In genomic region chr11:129423426-129423825, GRCh38 we compare ENCODE assay signal across 27 cellular contexts. TPM values are rescaled to one million over a fixed set of nuclear protein-coding genes. Genes with fewer than 3 reads are reported as not detected.
"Had no signal": no experiment of that assay in that cellular context is flagged by ENCODE, and none has a peak within 500 bp of the region (broad histone marks: within the 10 kb centered on the region; RNA-seq: fewer than 3 reads in every experiment).

No MANE protein-coding gene starts in this region.

- H3K9me3 ChIP-seq: esophagus squamous epithelium, gastrocnemius medialis, heart right ventricle, left lung, lower lobe of right lung, mucosa of descending colon had no signal

- H3K4me1 ChIP-seq: gastrocnemius medialis, heart right ventricle, left lung, lower lobe of right lung had no signal

- H3K9me3 Mint-ChIP-seq: endodermal cell had no signal

- H3K27me3 ChIP-seq: esophagus squamous epithelium, left lung had no signal

- H3K4me3 Mint-ChIP-seq: effector memory CD8-positive, alpha-beta T cell; endodermal cell had no signal

- H3K27ac Mint-ChIP-seq: effector memory CD8-positive, alpha-beta T cell; endodermal cell had no signal

- H3K36me3 ChIP-seq: gastrocnemius medialis, heart right ventricle, left lung, lower lobe of right lung had no signal

- DNase-seq: dermis blood vessel endothelial cell; effector CD8-positive, alpha-beta T cell; effector memory CD8-positive, alpha-beta T cell; endodermal cell; erythroblast; esophagus squamous epithelium; foreskin fibroblast; foreskin melanocyte; gastrocnemius medialis; glutamatergic neuron; head of caudate nucleus; heart right ventricle; hippocampal formation; left cardiac atrium; left lung; left ventricle myocardium superior; lower lobe of right lung; mesenchymal stem cell; midbrain; mucosa of descending colon had no signal

- H3K4me3 ChIP-seq: coronary artery, esophagus squamous epithelium, gastrocnemius medialis, heart right ventricle, left lung, lower lobe of right lung, mucosa of descending colon had no signal

- H3K27ac ChIP-seq: coronary artery, epithelial cell of prostate, esophagus squamous epithelium, gastrocnemius medialis, heart right ventricle, left lung, lower lobe of right lung had no signal

RNA-seq across cellular contexts. Expression of gene BARX2, which starts 47.8 kb away (rescaled TPM):
- total RNA-seq: cerebellum, dermis blood vessel endothelial cell, endodermal cell, glomerular endothelial cell, heart right ventricle, kidney epithelial cell, left cardiac atrium, left ventricle myocardium superior, lung microvascular endothelial cell, mesenteric fat pad had no signal
